In the genomic region with DNA sequence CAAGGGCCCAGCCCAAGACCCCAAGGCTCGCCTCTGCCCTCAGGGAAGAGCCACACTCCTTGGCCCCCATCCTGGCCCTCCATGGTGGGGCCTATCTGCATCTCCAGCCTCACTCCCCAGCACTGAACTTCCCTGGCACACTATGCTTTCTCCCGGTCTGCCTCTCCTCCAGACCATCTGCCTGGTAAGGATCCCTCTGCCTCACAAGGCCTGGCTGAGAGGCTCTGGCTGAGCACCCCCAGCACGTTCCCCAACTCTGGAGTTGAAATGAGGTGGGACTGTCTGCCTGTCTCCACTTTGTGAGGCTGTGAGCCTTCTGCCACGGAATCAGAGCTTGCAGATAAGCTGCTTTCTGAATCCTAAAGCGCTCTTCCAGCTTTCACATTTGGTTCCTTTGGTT, we compare ENCODE assay signal across 15 cellular contexts.
A peak's percentile ranks its signal among the peaks of the same experiment; 100 is the strongest.
DNase-seq lines count a peak whose midpoint lies in the region; ATAC-seq and TF ChIP-seq lines count a peak whose summit lies in the region.
"Had no signal": no experiment of that assay in that cellular context is flagged by ENCODE, and none has a peak within 500 bp of the region (broad histone marks: within the 10 kb centered on the region; RNA-seq: fewer than 3 reads in every experiment).

No MANE protein-coding gene starts in this region.

- H3K9me3 Mint-ChIP-seq in stimulated activated naive CD8-positive, alpha-beta T cell treated with anti-CD3 and anti-CD28 coated beads, Interleukin-15, Interleukin-2, amounts not matched to agents 100 ng/mL and 50 ng/mL, for 24 hours = no peaks in the 10 kb centered on the region
- H3K9me3 Mint-ChIP-seq in mesothelial cell of epicardium = no peaks in the 10 kb centered on the region

- no peak for DNase-seq in stimulated activated naive CD8-positive, alpha-beta T cell treated with anti-CD3 and anti-CD28 coated beads, Interleukin-15, Interleukin-2, amounts not matched to agents 100 U/mL and 50 U/mL, for 24 hours
- DNase-seq in cerebellum (ENCODE audit: low spot score) = peak; percentile 38
- no peak for DNase-seq in mesothelial cell of epicardium (ENCODE audit: low spot score in 2 of 2, unreplicated experiment in 2 of 2)
- no peak for DNase-seq in superior temporal gyrus (ENCODE audit: extremely low spot score)
- no peak for DNase-seq in activated effector memory CD4-positive, alpha-beta T cell treated with anti-CD3 and anti-CD28 coated beads, Interleukin-2, amount 50 U/mL, for 16 hours
- DNase-seq in stimulated activated naive CD4-positive, alpha-beta T cell treated with Interleukin-2 at 50 U/mL for 16 hours (lab: John Stamatoyannopoulos, UW) = no peak
- DNase-seq: activated CD4-positive, alpha-beta T cell treated with anti-CD3 and anti-CD28 coated beads, Interleukin-2, amount 50 U/mL, for 1 hour; DND-41; NCI-H1092; NCI-H2081 treated with DMSO at 0.1 percent for 48 hours; NK-92 treated with Interleukin-12 subunit alpha and Interleukin-12 subunit beta, amount 100 ng/mL, for 24 hours; tibial artery had no signal

- no peaks in the 10 kb centered on the region for H3K4me1 Mint-ChIP-seq in stimulated activated naive CD8-positive, alpha-beta T cell treated with anti-CD3 and anti-CD28 coated beads, Interleukin-15, Interleukin-2, amounts not matched to agents 100 ng/mL and 50 ng/mL, for 24 hours (ENCODE audit: low read depth)
- peaks cover 9% of the 10 kb centered on the region for H3K4me1 Mint-ChIP-seq in mesothelial cell of epicardium

- no peak for TF ChIP-seq CTCF in mesothelial cell of epicardium (IDR thresholded peaks at IDR 0.05; ENCODE audit: unreplicated experiment)

- no peaks in the 10 kb centered on the region for H3K27me3 Mint-ChIP-seq in stimulated activated naive CD8-positive, alpha-beta T cell treated with anti-CD3 and anti-CD28 coated beads, Interleukin-15, Interleukin-2, amounts not matched to agents 100 ng/mL and 50 ng/mL, for 24 hours
- H3K27me3 Mint-ChIP-seq in mesothelial cell of epicardium (ENCODE audit: low read depth) = no peaks in the 10 kb centered on the region

- no peak overlapping the region for H3K4me3 Mint-ChIP-seq in stimulated activated naive CD8-positive, alpha-beta T cell treated with anti-CD3 and anti-CD28 coated beads, Interleukin-15, Interleukin-2, amounts not matched to agents 100 ng/mL and 50 ng/mL, for 24 hours
- H3K4me3 Mint-ChIP-seq in mesothelial cell of epicardium = no peak overlapping the region

- no peak for ATAC-seq in stimulated activated naive CD8-positive, alpha-beta T cell treated with anti-CD3 and anti-CD28 coated beads, Interleukin-15, Interleukin-2, amounts not matched to agents 100 U/mL and 50 U/mL, for 24 hours
- ATAC-seq in HG02678 (IDR thresholded peaks at IDR 0.05; ENCODE audit: unreplicated experiment) = no peak
- ATAC-seq: K562 had no signal

- H3K27ac Mint-ChIP-seq in stimulated activated naive CD8-positive, alpha-beta T cell treated with anti-CD3 and anti-CD28 coated beads, Interleukin-15, Interleukin-2, amounts not matched to agents 100 ng/mL and 50 ng/mL, for 24 hours = peak overlapping the region; percentile 80
- peak overlapping the region; percentile 45 for H3K27ac Mint-ChIP-seq in mesothelial cell of epicardium

- H3K36me3 Mint-ChIP-seq in stimulated activated naive CD8-positive, alpha-beta T cell treated with anti-CD3 and anti-CD28 coated beads, Interleukin-15, Interleukin-2, amounts not matched to agents 100 ng/mL and 50 ng/mL, for 24 hours (ENCODE audit: low read depth) = no peaks in the 10 kb centered on the region
- peaks cover 20% of the 10 kb centered on the region for H3K36me3 Mint-ChIP-seq in mesothelial cell of epicardium
